In the genomic region with DNA sequence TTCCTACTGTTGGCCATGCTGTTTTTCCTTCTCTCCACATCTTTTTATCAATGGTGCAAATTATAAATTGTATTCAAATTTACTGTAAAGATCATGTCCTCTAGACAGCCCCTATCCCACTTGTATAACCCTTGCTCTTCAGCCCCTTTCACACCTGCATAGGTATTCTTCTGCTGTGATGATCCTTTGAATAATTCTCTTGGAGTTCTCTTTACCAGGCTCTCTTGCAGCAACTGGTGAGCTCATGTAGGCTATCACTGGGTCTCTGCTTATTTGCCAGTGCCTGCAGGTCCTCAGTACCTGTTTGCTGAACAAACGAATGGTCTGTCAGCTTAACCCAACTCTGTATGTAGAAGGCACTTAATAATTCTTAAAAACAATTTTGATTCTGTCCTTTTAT, we compare ENCODE assay signal across 20 cellular contexts. TPM values are rescaled to one million over a fixed set of nuclear protein-coding genes. Genes with fewer than 3 reads are reported as not detected.
DNase-seq lines count a peak whose midpoint lies in the region; ATAC-seq, FAIRE-seq and TF ChIP-seq lines count a peak whose summit lies in the region.
"Had no signal": no experiment of that assay in that cellular context is flagged by ENCODE, and none has a peak within 500 bp of the region (broad histone marks: within the 10 kb centered on the region; RNA-seq: fewer than 3 reads in every experiment).

No MANE protein-coding gene starts in this region.

- CTCF ChIA-PET in activated CD8-positive, alpha-beta T cell treated with anti-CD3 and anti-CD28 coated beads for 36 hours (lab: Charles Lee): interaction anchor here (1.0 to 1.5 kb wide), 4 partner anchors 9 to 121 kb away, joined by 3 to 4 read pairs (median 3); no protein-coding TSS in a partner anchor
- CTCF ChIA-PET in naive thymus-derived CD4-positive, alpha-beta T cell (lab: Charles Lee): interaction anchor here (1.1 kb wide), 1 partner anchor 35 kb away, joined by 3 read pairs; no protein-coding TSS in a partner anchor

- peaks cover 65% of the 10 kb centered on the region for H3K36me3 Mint-ChIP-seq in T-helper 1 cell treated with Interleukin-12 subunit alpha and Interleukin-12 subunit beta and Interleukin-4 antibody, amounts not matched to agents 30 μg/mL and 1 μg/mL, for 36 hours (ENCODE audit: low read depth)
- H3K36me3 Mint-ChIP-seq in activated CD8-positive, alpha-beta T cell treated with anti-CD3 and anti-CD28 coated beads for 36 hours (ENCODE audit: low read depth): peaks cover 89% of the 10 kb centered on the region
- H3K36me3 Mint-ChIP-seq in naive thymus-derived CD4-positive, alpha-beta T cell: peaks cover 37 to 59% (median 56%) of the 10 kb centered on the region in 5 donors
- H3K36me3 Mint-ChIP-seq: brain had no signal

- DNase-seq in T-helper 1 cell (no peak), GM12892 (ENCODE audit: insufficient read length) (no peak), GM20000 (ENCODE audit: low spot score) (no peak)
- no peak for DNase-seq in activated CD8-positive, alpha-beta T cell treated with anti-CD3 and anti-CD28 coated beads for 36 hours
- DNase-seq in naive thymus-derived CD4-positive, alpha-beta T cell: no peak
- DNase-seq: 8988T; activated CD4-positive, CD25-positive, alpha-beta regulatory T cell treated with anti-CD3 and anti-CD28 coated beads, Interleukin-2, amount 50 U/mL, for 72 hours; EL; NCI-H2227 treated with DMSO at 0.1 percent for 48 hours; stimulated activated naive CD4-positive, alpha-beta T cell; upper lobe of left lung had no signal

- H3K4me1 Mint-ChIP-seq in T-helper 1 cell treated with Interleukin-12 subunit alpha and Interleukin-12 subunit beta and Interleukin-4 antibody, amounts not matched to agents 30 μg/mL and 1 μg/mL, for 36 hours (ENCODE audit: low read depth): peaks cover 64% of the 10 kb centered on the region
- H3K4me1 Mint-ChIP-seq in activated CD8-positive, alpha-beta T cell treated with anti-CD3 and anti-CD28 coated beads for 36 hours (ENCODE audit: low read depth): peaks cover 60% of the 10 kb centered on the region
- H3K4me1 Mint-ChIP-seq in naive thymus-derived CD4-positive, alpha-beta T cell: peaks cover 46 to 76% (median 65%) of the 10 kb centered on the region in 7 donors

- H3K9me3 Mint-ChIP-seq in T-helper 1 cell treated with Interleukin-12 subunit alpha and Interleukin-12 subunit beta and Interleukin-4 antibody, amounts not matched to agents 30 μg/mL and 1 μg/mL, for 36 hours: no peaks in the 10 kb centered on the region
- H3K9me3 Mint-ChIP-seq in activated CD8-positive, alpha-beta T cell treated with anti-CD3 and anti-CD28 coated beads for 36 hours: no peaks in the 10 kb centered on the region
- peaks cover 0 to 2% (median 0%) of the 10 kb centered on the region in 11 donors for H3K9me3 Mint-ChIP-seq in naive thymus-derived CD4-positive, alpha-beta T cell
- H3K9me3 Mint-ChIP-seq: brain had no signal

- peaks cover 6 to 20% (median 6%) of the 10 kb centered on the region in 3 experiments for H3K36me3 ChIP-seq in naive thymus-derived CD4-positive, alpha-beta T cell (ENCODE audit: control insufficient read depth in 2 of 3, insufficient read depth in 3 of 3, low read length in 3 of 3)
- H3K36me3 ChIP-seq: BLaER1, upper lobe of left lung had no signal

- no peak for TF ChIP-seq POLR2A in GM12892 (IDR thresholded peaks at IDR 0.05; ENCODE audit: low read depth, low read length)

- no peaks in the 10 kb centered on the region for H3K27me3 Mint-ChIP-seq in T-helper 1 cell treated with Interleukin-12 subunit alpha and Interleukin-12 subunit beta and Interleukin-4 antibody, amounts not matched to agents 30 μg/mL and 1 μg/mL, for 36 hours (ENCODE audit: low read depth)
- H3K27me3 Mint-ChIP-seq in activated CD8-positive, alpha-beta T cell treated with anti-CD3 and anti-CD28 coated beads for 36 hours: no peaks in the 10 kb centered on the region
- H3K27me3 Mint-ChIP-seq in naive thymus-derived CD4-positive, alpha-beta T cell: no peaks in the 10 kb centered on the region
- H3K27me3 Mint-ChIP-seq: brain had no signal

- POLR2A ChIA-PET in activated CD8-positive, alpha-beta T cell treated with anti-CD3 and anti-CD28 coated beads for 36 hours (lab: Charles Lee): interaction anchor here (0.7 to 6.2 kb wide), 7 partner anchors 9 to 126 kb away, joined by 3 to 98 read pairs (median 9); a partner anchor contains a TSS
- POLR2A ChIA-PET in naive thymus-derived CD4-positive, alpha-beta T cell (lab: Charles Lee): interaction anchor here (0.6 to 2.8 kb wide), 8 partner anchors 10 to 124 kb away, joined by 3 to 9 read pairs (median 4); no protein-coding TSS in a partner anchor

- no peaks in the 10 kb centered on the region for H3K27me3 ChIP-seq in naive thymus-derived CD4-positive, alpha-beta T cell (ENCODE audit: control insufficient read depth in 2 of 2, insufficient read depth in 2 of 2, low read length in 2 of 2)
- H3K27me3 ChIP-seq: BLaER1, upper lobe of left lung had no signal

- TF ChIP-seq CTCF in activated CD8-positive, alpha-beta T cell treated with anti-CD3 and anti-CD28 coated beads for 36 hours (IDR thresholded peaks at IDR 0.05): no peak
- no peak for TF ChIP-seq CTCF in GM20000 (IDR thresholded peaks at IDR 0.05; ENCODE audit: extremely low read depth, missing control alignments)

- H3K4me1 ChIP-seq in naive thymus-derived CD4-positive, alpha-beta T cell (ENCODE audit: control insufficient read depth in 2 of 2, insufficient read depth in 2 of 2, low read length in 2 of 2): peaks cover 31 to 32% of the 10 kb centered on the region in 2 donors
- H3K4me1 ChIP-seq: upper lobe of left lung had no signal

- H3K9me3 ChIP-seq in naive thymus-derived CD4-positive, alpha-beta T cell (ENCODE audit: control insufficient read depth in 2 of 3, low read length in 3 of 3): no peaks in the 10 kb centered on the region
- H3K9me3 ChIP-seq: BLaER1, upper lobe of left lung had no signal

- intact Hi-C loops in activated CD8-positive, alpha-beta T cell treated with anti-CD3 and anti-CD28 coated beads for 36 hours (cut with micrococcal nuclease): loop anchor here (5.0 kb wide), 1 partner anchor 125 kb away; no protein-coding TSS in a partner anchor
- intact Hi-C loops in naive thymus-derived CD4-positive, alpha-beta T cell (cut with micrococcal nuclease): loop anchor here in 1 of 2 donors (5.0 kb wide), 1 partner anchor 35 kb away; no protein-coding TSS in a partner anchor

- FAIRE-seq in GM12892 (lab: Jason Lieb, UNC): peak; percentile 83

- H3K27ac Mint-ChIP-seq in T-helper 1 cell treated with Interleukin-12 subunit alpha and Interleukin-12 subunit beta and Interleukin-4 antibody, amounts not matched to agents 30 μg/mL and 1 μg/mL, for 36 hours: peak overlapping the region; percentile 76
- peak overlapping the region; percentile 97 for H3K27ac Mint-ChIP-seq in activated CD8-positive, alpha-beta T cell treated with anti-CD3 and anti-CD28 coated beads for 36 hours
- peak overlapping the region; percentile 69 to 98 (median 89) for H3K27ac Mint-ChIP-seq in naive thymus-derived CD4-positive, alpha-beta T cell
- H3K27ac Mint-ChIP-seq: brain had no signal

- no peak for ATAC-seq in activated CD8-positive, alpha-beta T cell treated with anti-CD3 and anti-CD28 coated beads for 36 hours
- ATAC-seq in naive thymus-derived CD4-positive, alpha-beta T cell: no peak
- no peak for ATAC-seq in HG03095 (IDR thresholded peaks at IDR 0.05; ENCODE audit: unreplicated experiment)
- no peak for ATAC-seq in HG03045 (IDR thresholded peaks at IDR 0.05; ENCODE audit: unreplicated experiment)
- ATAC-seq: esophagus mucosa had no signal

- H3K4me3 Mint-ChIP-seq in T-helper 1 cell treated with Interleukin-12 subunit alpha and Interleukin-12 subunit beta and Interleukin-4 antibody, amounts not matched to agents 30 μg/mL and 1 μg/mL, for 36 hours: peak overlapping the region; percentile 81
- peak overlapping the region; percentile 86 for H3K4me3 Mint-ChIP-seq in activated CD8-positive, alpha-beta T cell treated with anti-CD3 and anti-CD28 coated beads for 36 hours
- peak overlapping the region; percentile 77 to 100 (median 92) for H3K4me3 Mint-ChIP-seq in naive thymus-derived CD4-positive, alpha-beta T cell
- H3K4me3 Mint-ChIP-seq: brain had no signal

- H3K27ac ChIP-seq in naive thymus-derived CD4-positive, alpha-beta T cell (ENCODE audit: low read depth, low read length): peak overlapping the region; percentile 94
- H3K27ac ChIP-seq: BLaER1, upper lobe of left lung had no signal

- H3K4me3 ChIP-seq in naive thymus-derived CD4-positive, alpha-beta T cell (ENCODE audit: low read length): peak overlapping the region; percentile 50
- H3K4me3 ChIP-seq: BLaER1, upper lobe of left lung had no signal

RNA-seq across cellular contexts. Expression of a gene that starts 8.2 kb away (rescaled TPM):
- polyA plus RNA-seq in GM12892 (2012; ENCODE audit: missing spikeins): 102 TPM
- 100 to 1,000 TPM; 475 to 499 TPM for total RNA-seq in activated CD8-positive, alpha-beta T cell treated with anti-CD3 and anti-CD28 coated beads for 36 hours
- total RNA-seq in naive thymus-derived CD4-positive, alpha-beta T cell: 1,000 to 10,000 TPM in 3 of 5 experiments, 100 to 1,000 TPM in 2; 739 to 1,121 (median 1,015) TPM
- 1,000 to 10,000 TPM; 1,177 to 1,286 TPM for polyA plus RNA-seq in naive thymus-derived CD4-positive, alpha-beta T cell
- total RNA-seq: dermis microvascular lymphatic vessel endothelial cell, glomerular endothelial cell, pulmonary artery endothelial cell had no signal
